8 cellular contexts compared by ENCODE assay signal in genomic region chr1:92832537-92833160, GRCh38. TPM values are rescaled to one million over a fixed set of nuclear protein-coding genes. Genes with fewer than 3 reads are reported as not detected.
A peak's percentile ranks its signal among the peaks of the same experiment; 100 is the strongest.
DNase-seq lines count a peak whose midpoint lies in the region; ATAC-seq and TF ChIP-seq lines count a peak whose summit lies in the region.

No MANE protein-coding gene starts in this region.

- POLR2A ChIA-PET in activated CD4-positive, alpha-beta T cell treated with anti-CD3 and anti-CD28 coated beads for 36 hours (lab: Charles Lee), result interaction anchor here (0.8 to 1.2 kb wide), 4 partner anchors 10 to 246 kb away, joined by 3 to 4 read pairs (median 3); partner anchors contain the start of genes EVI5 and MTF2
- POLR2A ChIA-PET in Panc1 (lab: Charles Lee), result no interaction called here

- H3K27me3 Mint-ChIP-seq in activated CD4-positive, alpha-beta T cell treated with anti-CD3 and anti-CD28 coated beads for 36 hours, result no peaks in the 10 kb centered on the region
- H3K27me3 Mint-ChIP-seq in nephron progenitor cell (ENCODE audit: low read depth, poor library complexity), result no peaks in the 10 kb centered on the region

- H3K27ac ChIP-seq in Panc1 (ENCODE audit: low read length) (peak overlapping the region; percentile 94), epithelial cell of prostate (peak overlapping the region; percentile 82)

- H3K4me1 ChIP-seq in Panc1 (ENCODE audit: control insufficient read depth, insufficient read depth, low read length), result peaks cover 20% of the 10 kb centered on the region

- peak overlapping the region; percentile 99 for H3K4me3 ChIP-seq in Panc1 (ENCODE audit: low read depth in 2 of 2, low read length in 2 of 2)

- no peaks in the 10 kb centered on the region for H3K9me3 Mint-ChIP-seq in activated CD4-positive, alpha-beta T cell treated with anti-CD3 and anti-CD28 coated beads for 36 hours (ENCODE audit: low read depth)
- H3K9me3 Mint-ChIP-seq in nephron progenitor cell, result no peaks in the 10 kb centered on the region

- H3K27ac Mint-ChIP-seq in activated CD4-positive, alpha-beta T cell treated with anti-CD3 and anti-CD28 coated beads for 36 hours, result peak overlapping the region; percentile 95
- peak overlapping the region; percentile 100 for H3K27ac Mint-ChIP-seq in nephron progenitor cell

- H3K36me3 Mint-ChIP-seq in activated CD4-positive, alpha-beta T cell treated with anti-CD3 and anti-CD28 coated beads for 36 hours (ENCODE audit: low read depth), result peaks cover 59% of the 10 kb centered on the region
- H3K36me3 Mint-ChIP-seq in nephron progenitor cell (ENCODE audit: low read depth), result peaks cover 46% of the 10 kb centered on the region

- BruUV-seq in Panc1 (replicated peaks; lab: Mats Ljungman, UMichigan), result no TSS peak

- ATAC-seq in activated CD4-positive, alpha-beta T cell treated with anti-CD3 and anti-CD28 coated beads for 36 hours, result no peak
- ATAC-seq in Panc1, result no peak

- no peak for DNase-seq in activated CD4-positive, alpha-beta T cell treated with anti-CD3 and anti-CD28 coated beads for 36 hours
- no peak for DNase-seq in activated CD4-positive, alpha-beta T cell treated with anti-CD3 and anti-CD28 coated beads, Interleukin-2, amount 50 U/mL, for 1 hour
- DNase-seq in Panc1 (ENCODE audit: low read depth, low spot score) (no peak), epithelial cell of prostate (ENCODE audit: low read depth, low spot score) (no peak), nephron progenitor cell (no peak), NCI-H510A treated with DMSO at 0.1 percent for 48 hours (lab: John Stamatoyannopoulos, UW) (no peak), GDM1 (lab: John Stamatoyannopoulos, UW) (no peak)
- no peak for DNase-seq in activated effector memory CD4-positive, alpha-beta T cell treated with anti-CD3 and anti-CD28 coated beads, Interleukin-2, amount 50 U/mL, for 16 hours

- peak overlapping the region; percentile 84 for H3K4me3 Mint-ChIP-seq in activated CD4-positive, alpha-beta T cell treated with anti-CD3 and anti-CD28 coated beads for 36 hours
- H3K4me3 Mint-ChIP-seq in nephron progenitor cell, result peak overlapping the region; percentile 100

- no peaks in the 10 kb centered on the region for H3K27me3 ChIP-seq in Panc1 (ENCODE audit: control insufficient read depth, insufficient read depth, low read length)

- intact Hi-C loops in activated CD4-positive, alpha-beta T cell treated with anti-CD3 and anti-CD28 coated beads for 36 hours (cut with DNase I, micrococcal nuclease), result loop anchor here (1.0 to 10.0 kb wide), 18 partner anchors 48 to 1585 kb away; partner anchors contain the start of genes DR1 (in 2 of the 2), ABCD3 (in 1 of the 2), BTBD8 (in 1 of the 2) and CDC7 (in 1 of the 2)
- intact Hi-C loops in Panc1 (cut with micrococcal nuclease; ENCODE audit: unreplicated experiment), result no loop called here

- CTCF ChIA-PET in activated CD4-positive, alpha-beta T cell treated with anti-CD3 and anti-CD28 coated beads for 36 hours (lab: Charles Lee), result interaction anchor here (0.6 to 2.9 kb wide), 20 partner anchors 10 to 848 kb away, joined by 3 to 26 read pairs (median 4); no protein-coding TSS in a partner anchor
- CTCF ChIA-PET in Panc1 (lab: Charles Lee), result no interaction called here

- H3K9me3 ChIP-seq in Panc1 (ENCODE audit: control insufficient read depth, insufficient read depth, low read depth, low read length), result no peaks in the 10 kb centered on the region

- peaks cover 39% of the 10 kb centered on the region for H3K36me3 ChIP-seq in Panc1 (ENCODE audit: control insufficient read depth, insufficient read depth, low read length)

- in situ Hi-C loops in Panc1 (cut with HindIII; ENCODE audit: low pct_unique_long_range_greater_than_20kb, low sequenced_read_pairs), result no loop called here

- TF ChIP-seq CTCF in Panc1 (IDR thresholded peaks at IDR 0.05) (no peak), nephron progenitor cell (IDR thresholded peaks at IDR 0.05) (no peak)

- H3K4me1 Mint-ChIP-seq in activated CD4-positive, alpha-beta T cell treated with anti-CD3 and anti-CD28 coated beads for 36 hours, result peaks cover 42% of the 10 kb centered on the region
- H3K4me1 Mint-ChIP-seq in nephron progenitor cell, result peaks cover 49% of the 10 kb centered on the region

RNA-seq across cellular contexts. Expression of gene RPL5, which starts 0.8 kb away (rescaled TPM):
- total RNA-seq in activated CD4-positive, alpha-beta T cell treated with anti-CD3 and anti-CD28 coated beads for 36 hours, result 1,000 to 10,000 TPM; 1,359 to 1,602 TPM
- 446 TPM for total RNA-seq in Panc1 (2021; ENCODE audit: unreplicated experiment)
- polyA plus RNA-seq in Panc1 (2012; ENCODE audit: insufficient read length), result 459 TPM

RNA-seq across cellular contexts. Expression of gene EVI5, which starts 47.7 kb away (rescaled TPM):
- total RNA-seq in activated CD4-positive, alpha-beta T cell treated with anti-CD3 and anti-CD28 coated beads for 36 hours, result 10 to 100 TPM; 28.5 to 32.6 TPM
- total RNA-seq in Panc1 (2021; ENCODE audit: unreplicated experiment), result 21.2 TPM
- polyA plus RNA-seq in Panc1 (2012; ENCODE audit: insufficient read length), result 4.7 TPM
